In genomic region chr6:33205172-33206026, GRCh38 we compare ENCODE assay signal across 8 cellular contexts. TPM values are rescaled to one million over a fixed set of nuclear protein-coding genes. Genes with fewer than 3 reads are reported as not detected.
DNase-seq lines count a peak whose midpoint lies in the region; ATAC-seq, FAIRE-seq and TF ChIP-seq lines count a peak whose summit lies in the region.

No MANE protein-coding gene starts in this region.

- H3K4me1 ChIP-seq in ascending aorta (peaks cover 6 to 37% of the 10 kb centered on the region in 2 donors), HepG2 (ENCODE audit: insufficient read depth, low read length) (peaks cover 70% of the 10 kb centered on the region), thymus (ENCODE audit: control insufficient read depth, insufficient read depth, low read length) (peaks cover 28% of the 10 kb centered on the region)

- peak; percentile 52 for FAIRE-seq in HepG2 (lab: Jason Lieb, UNC)

- TF ChIP-seq CTCF in ascending aorta (IDR thresholded peaks at IDR 0.05) (no peak), HepG2 (CRISPR knock-in tag; IDR thresholded peaks at IDR 0.05) (peak; percentile 57)

- no peak for TF ChIP-seq POLR2A in HepG2 (IDR thresholded peaks at IDR 0.05; ENCODE audit: insufficient read depth in 1 of 2, low read depth in 2 of 2, low read length in 2 of 2)

- H3K4me2 ChIP-seq in HepG2 (ENCODE audit: low read depth, low read length) = peak overlapping the region; percentile 90

- WGBS in HepG2 (ENCODE audit: low lambda C conversion rate) = 62% methylated on average over 18 of the region's 18 CpGs
- WGBS in thymus = 59% methylated on average over 18 of the region's 18 CpGs

- H3K9me3 ChIP-seq in MG63 (no peaks in the 10 kb centered on the region), ascending aorta (no peaks in the 10 kb centered on the region), HepG2 (ENCODE audit: low read length) (no peaks in the 10 kb centered on the region), thymus (ENCODE audit: control insufficient read depth) (no peaks in the 10 kb centered on the region)

- peak; percentile 0; the same call in 2 of the 3 replicates for ATAC-seq in HepG2

- H3K36me3 ChIP-seq in MG63 (peaks cover 70% of the 10 kb centered on the region), ascending aorta (peaks cover 18 to 30% of the 10 kb centered on the region in 2 donors), HepG2 (replicated peaks in 1 of 2; ENCODE audit: control insufficient read depth in 1 of 2, insufficient read depth in 2 of 2, low read length in 2 of 2) (peaks cover 12 to 33% of the 10 kb centered on the region in 2 experiments), thymus (ENCODE audit: control insufficient read depth, insufficient read depth) (peaks cover 23% of the 10 kb centered on the region)

- H3K27me3 ChIP-seq in MG63 (no peaks in the 10 kb centered on the region), ascending aorta (no peaks in the 10 kb centered on the region), HepG2 (ENCODE audit: control insufficient read depth in 1 of 2, insufficient read depth in 2 of 2, low read length in 2 of 2) (peaks cover 0 to 4% of the 10 kb centered on the region in 2 experiments; a peak in 1 of 5 replicates), thymus (ENCODE audit: control insufficient read depth, insufficient read depth) (no peaks in the 10 kb centered on the region)

- peaks cover 40% of the 10 kb centered on the region for H3K79me2 ChIP-seq in HepG2 (ENCODE audit: insufficient read depth, low read length)

- peak overlapping the region; percentile 89; the same call in 1 of the 2 replicates for H3K4me3 ChIP-seq in GM08714 (ENCODE audit: low read length)
- H3K4me3 ChIP-seq in MG63 = no peak overlapping the region
- H3K4me3 ChIP-seq in ascending aorta = peak overlapping the region; percentile 49 to 59
- H3K4me3 ChIP-seq in HepG2 (replicated peaks in 1 of 3; ENCODE audit: insufficient read depth in 1 of 3, low read depth in 2 of 3, low read length in 3 of 3) = peak overlapping the region; percentile 60 to 80 (median 74)
- peak overlapping the region; percentile 70 for H3K4me3 ChIP-seq in thymus (ENCODE audit: low read length)

- CTCF ChIA-PET in HepG2 (lab: Yijun Ruan, JAX; ENCODE audit: low intra/inter-chr PET ratio, low total read pairs) = interaction anchor here (1.4 kb wide), 1 partner anchor 43 kb away, joined by 5 read pairs; no protein-coding TSS in a partner anchor

- POLR2A ChIA-PET in HepG2 (lab: Yijun Ruan, JAX) = interaction anchor here (0.6 to 2.2 kb wide), 9 partner anchors 15 to 337 kb away, joined by 4 to 16 read pairs (median 5); partner anchors contain the start of genes PFDN6, RPS18, VPS52 and WDR46

- DNase-seq in MG63 (peak; percentile 58), ascending aorta (ENCODE audit: low spot score in 2 of 2) (peak in 1 of 2 donors; percentile 55), HepG2 (ENCODE audit: low spot score) (no peak), germinal center (ENCODE audit: low spot score) (no peak), NCI-H510A treated with DMSO at 0.1 percent for 48 hours (lab: John Stamatoyannopoulos, UW) (no peak)
- DNase-seq in effector CD8-positive, alpha-beta T cell (lab: John Stamatoyannopoulos, UW) = no peak

- no TSS peak for BruUV-seq in HepG2 (replicated peaks; lab: Mats Ljungman, UMichigan)

- in situ Hi-C loops in HepG2 (cut with HindIII; ENCODE audit: extremely low pct_ligation_motif_present, low pct_unique_long_range_greater_than_20kb) = loop anchor here (10.0 kb wide), 1 partner anchor 209 kb away; the partner anchor contains the start of genes CUTA and PHF1

- H4K20me1 ChIP-seq in HepG2 (ENCODE audit: insufficient read depth, low read length) = peaks cover 13% of the 10 kb centered on the region; the same call in 1 of the 2 replicates

- H2AFZ ChIP-seq in HepG2 (ENCODE audit: low read length) = no peak overlapping the region

- peak overlapping the region; percentile 71 for H3K9ac ChIP-seq in HepG2 (ENCODE audit: insufficient read depth, low read depth, low read length)

- intact Hi-C loops in ascending aorta (cut with DNase I) (loop anchor here (5.0 kb wide), 2 partner anchors 187 to 207 kb away; partner anchors contain the start of genes KIFC1 and PHF1), HepG2 (cut with micrococcal nuclease; ENCODE audit: unreplicated experiment) (no loop called here)

- TF ChIP-seq EP300 in HepG2 (IDR thresholded peaks at IDR 0.05; ENCODE audit: low read depth in 2 of 2, low read length in 2 of 2) (no peak), HepG2 (CRISPR knock-in tag; IDR thresholded peaks at IDR 0.05; ENCODE audit: borderline replicate concordance) (no peak)

- H3K27ac ChIP-seq in ascending aorta (no peak overlapping the region), HepG2 (ENCODE audit: extremely low read length, insufficient read depth, low read length) (peak overlapping the region; percentile 75), thymus (ENCODE audit: low read depth) (no peak overlapping the region)

- no peak for TF ChIP-seq RAD21 in HepG2 (CRISPR knock-in tag; IDR thresholded peaks at IDR 0.05)

RNA-seq across cellular contexts. Expression of gene HSD17B8, which starts 0.9 kb away (rescaled TPM):
- not detected in 2 replicates for total RNA-seq in MG63 (2014; rRNA removed; shearing (Covaris generic); ENCODE audit: low replicate concordance)
- total RNA-seq in ascending aorta (not detected), HepG2 (2016; rRNA removed; fragmentation: Illumina TruSeq; extraction: Trizol) (12.6 and 13.5 TPM in 2 replicates)
- total RNA-seq in HepG2 (2016; cell fraction: cytosol; rRNA removed; fragmentation: Illumina TruSeq; extraction: Trizol; ENCODE audit: low read depth) = 2.7 and 4.8 TPM in 2 replicates
- total RNA-seq in HepG2 (2016; cell fraction: insoluble cytoplasmic fraction; rRNA removed; fragmentation: Illumina TruSeq; extraction: Trizol) = 13.4 and 15.0 TPM in 2 replicates
- total RNA-seq in HepG2 (2016; cell fraction: membrane; rRNA removed; fragmentation: Illumina TruSeq; extraction: Trizol) = 5.0 TPM in 2 replicates
- total RNA-seq in HepG2 (2016; cell fraction: nucleus; rRNA removed; fragmentation: Illumina TruSeq; extraction: Trizol) = 6.0 and 8.0 TPM in 2 replicates
- polyA plus RNA-seq in HepG2 (2011; rRNA removed) (20.1 and 21.6 TPM in 2 replicates), thymus (15.7 TPM)
- 25.2 and 35.5 TPM in 2 replicates for polyA plus RNA-seq in HepG2 (2011; cell fraction: cytosol; rRNA removed)
- 57.9 and 67.9 TPM in 2 replicates for polyA plus RNA-seq in HepG2 (2011; cell fraction: nucleus; rRNA removed)
- 10.8 and 13.9 TPM in 2 replicates for polyA plus RNA-seq in HepG2 (2012)
- polyA plus RNA-seq in HepG2 (2016; cell fraction: cytosol; fragmentation: Illumina TruSeq; extraction: Trizol; ENCODE audit: low read depth) = 3.8 and 4.0 TPM in 2 replicates
- polyA plus RNA-seq in HepG2 (2016; cell fraction: insoluble cytoplasmic fraction; fragmentation: Illumina TruSeq; extraction: Trizol; ENCODE audit: low read depth) = 14.2 and 14.6 TPM in 2 replicates
- polyA plus RNA-seq in HepG2 (2016; cell fraction: membrane; fragmentation: Illumina TruSeq; extraction: Trizol; ENCODE audit: low read depth) = 4.5 and 4.8 TPM in 2 replicates
- 12.8 and 15.0 TPM in 2 replicates for polyA plus RNA-seq in HepG2 (2016; cell fraction: nucleus; fragmentation: Illumina TruSeq; extraction: Trizol; ENCODE audit: insufficient read depth, low read depth)
- polyA minus RNA-seq in HepG2 (2011; rRNA and poly(A)+ RNA removed; ENCODE audit: low replicate concordance) = 12.8 and 27.4 TPM in 2 replicates
- 4.9 and 5.1 TPM in 2 replicates for polyA minus RNA-seq in HepG2 (2011; cell fraction: cytosol; rRNA and poly(A)+ RNA removed)
- 4.2 and 5.5 TPM in 2 replicates for polyA minus RNA-seq in HepG2 (2011; cell fraction: nucleus; rRNA and poly(A)+ RNA removed)

RNA-seq across cellular contexts. Expression of gene RING1, which starts 2.9 kb away (rescaled TPM):
- total RNA-seq in MG63 (2014; rRNA removed; shearing (Covaris generic); ENCODE audit: low replicate concordance) = 77.7 and 171 TPM in 2 replicates
- total RNA-seq in ascending aorta = 28.5 TPM
- total RNA-seq in HepG2 (2016; rRNA removed; fragmentation: Illumina TruSeq; extraction: Trizol) = 19.8 and 23.9 TPM in 2 replicates
- total RNA-seq in HepG2 (2016; cell fraction: cytosol; rRNA removed; fragmentation: Illumina TruSeq; extraction: Trizol; ENCODE audit: low read depth) = 10.0 and 10.7 TPM in 2 replicates
- 18.4 and 25.4 TPM in 2 replicates for total RNA-seq in HepG2 (2016; cell fraction: insoluble cytoplasmic fraction; rRNA removed; fragmentation: Illumina TruSeq; extraction: Trizol)
- total RNA-seq in HepG2 (2016; cell fraction: membrane; rRNA removed; fragmentation: Illumina TruSeq; extraction: Trizol) = 17.3 and 21.2 TPM in 2 replicates
- 12.2 and 16.1 TPM in 2 replicates for total RNA-seq in HepG2 (2016; cell fraction: nucleus; rRNA removed; fragmentation: Illumina TruSeq; extraction: Trizol)
- polyA plus RNA-seq in HepG2 (2011; rRNA removed) = 33.6 and 42.9 TPM in 2 replicates
- polyA plus RNA-seq in HepG2 (2011; cell fraction: cytosol; rRNA removed) = 23.2 and 29.0 TPM in 2 replicates
- 93.0 and 104 TPM in 2 replicates for polyA plus RNA-seq in HepG2 (2011; cell fraction: nucleus; rRNA removed)
- polyA plus RNA-seq in HepG2 (2012) = 32.2 and 34.6 TPM in 2 replicates
- 14.4 and 19.7 TPM in 2 replicates for polyA plus RNA-seq in HepG2 (2016; cell fraction: cytosol; fragmentation: Illumina TruSeq; extraction: Trizol; ENCODE audit: low read depth)
- 31.5 and 40.1 TPM in 2 replicates for polyA plus RNA-seq in HepG2 (2016; cell fraction: insoluble cytoplasmic fraction; fragmentation: Illumina TruSeq; extraction: Trizol; ENCODE audit: low read depth)
- polyA plus RNA-seq in HepG2 (2016; cell fraction: membrane; fragmentation: Illumina TruSeq; extraction: Trizol; ENCODE audit: low read depth) = 23.8 and 28.0 TPM in 2 replicates
- 56.0 and 58.2 TPM in 2 replicates for polyA plus RNA-seq in HepG2 (2016; cell fraction: nucleus; fragmentation: Illumina TruSeq; extraction: Trizol; ENCODE audit: insufficient read depth, low read depth)
- 22.4 and 30.2 TPM in 2 replicates for polyA minus RNA-seq in HepG2 (2011; rRNA and poly(A)+ RNA removed; ENCODE audit: low replicate concordance)
- polyA minus RNA-seq in HepG2 (2011; cell fraction: cytosol; rRNA and poly(A)+ RNA removed) = 10.9 and 13.5 TPM in 2 replicates
- polyA minus RNA-seq in HepG2 (2011; cell fraction: nucleus; rRNA and poly(A)+ RNA removed) = 8.4 and 9.9 TPM in 2 replicates
- polyA plus RNA-seq in thymus = 62.6 TPM

RNA-seq across cellular contexts. Expression of gene SLC39A7, which starts 4.7 kb away (rescaled TPM):
- total RNA-seq in MG63 (2014; rRNA removed; shearing (Covaris generic); ENCODE audit: low replicate concordance) = 397 and 459 TPM in 2 replicates
- 59.7 TPM for total RNA-seq in ascending aorta
- total RNA-seq in HepG2 (2016; rRNA removed; fragmentation: Illumina TruSeq; extraction: Trizol) = 127 and 229 TPM in 2 replicates
- total RNA-seq in HepG2 (2016; cell fraction: cytosol; rRNA removed; fragmentation: Illumina TruSeq; extraction: Trizol; ENCODE audit: low read depth) = 25.4 and 28.2 TPM in 2 replicates
- 117 and 245 TPM in 2 replicates for total RNA-seq in HepG2 (2016; cell fraction: insoluble cytoplasmic fraction; rRNA removed; fragmentation: Illumina TruSeq; extraction: Trizol)
- total RNA-seq in HepG2 (2016; cell fraction: membrane; rRNA removed; fragmentation: Illumina TruSeq; extraction: Trizol) = 69.2 and 73.5 TPM in 2 replicates
- 168 and 183 TPM in 2 replicates for total RNA-seq in HepG2 (2016; cell fraction: nucleus; rRNA removed; fragmentation: Illumina TruSeq; extraction: Trizol)
- 142 and 181 TPM in 2 replicates for polyA plus RNA-seq in HepG2 (2011; rRNA removed)
- polyA plus RNA-seq in HepG2 (2011; cell fraction: cytosol; rRNA removed) = 156 and 173 TPM in 2 replicates
- polyA plus RNA-seq in HepG2 (2011; cell fraction: nucleus; rRNA removed) = 155 and 160 TPM in 2 replicates
- 179 and 194 TPM in 2 replicates for polyA plus RNA-seq in HepG2 (2012)
- polyA plus RNA-seq in HepG2 (2016; cell fraction: cytosol; fragmentation: Illumina TruSeq; extraction: Trizol; ENCODE audit: low read depth) = 25.6 and 28.5 TPM in 2 replicates
- 134 and 143 TPM in 2 replicates for polyA plus RNA-seq in HepG2 (2016; cell fraction: insoluble cytoplasmic fraction; fragmentation: Illumina TruSeq; extraction: Trizol; ENCODE audit: low read depth)
- polyA plus RNA-seq in HepG2 (2016; cell fraction: membrane; fragmentation: Illumina TruSeq; extraction: Trizol; ENCODE audit: low read depth) = 52.6 and 58.2 TPM in 2 replicates
- polyA plus RNA-seq in HepG2 (2016; cell fraction: nucleus; fragmentation: Illumina TruSeq; extraction: Trizol; ENCODE audit: insufficient read depth, low read depth) = 338 and 345 TPM in 2 replicates
- 85.7 and 161 TPM in 2 replicates for polyA minus RNA-seq in HepG2 (2011; rRNA and poly(A)+ RNA removed; ENCODE audit: low replicate concordance)
- polyA minus RNA-seq in HepG2 (2011; cell fraction: cytosol; rRNA and poly(A)+ RNA removed) = 54.5 and 56.6 TPM in 2 replicates
- 68.1 and 69.5 TPM in 2 replicates for polyA minus RNA-seq in HepG2 (2011; cell fraction: nucleus; rRNA and poly(A)+ RNA removed)
- 43.0 TPM for polyA plus RNA-seq in thymus

RNA-seq across cellular contexts. Expression of gene RXRB, which starts 4.9 kb away (rescaled TPM):
- total RNA-seq in MG63 (2014; rRNA removed; shearing (Covaris generic); ENCODE audit: low replicate concordance) = 43.6 and 58.8 TPM in 2 replicates
- total RNA-seq in ascending aorta (21.6 TPM), HepG2 (2016; rRNA removed; fragmentation: Illumina TruSeq; extraction: Trizol) (21.2 and 26.7 TPM in 2 replicates)
- total RNA-seq in HepG2 (2016; cell fraction: cytosol; rRNA removed; fragmentation: Illumina TruSeq; extraction: Trizol; ENCODE audit: low read depth) = 7.7 and 9.8 TPM in 2 replicates
- 20.4 and 25.8 TPM in 2 replicates for total RNA-seq in HepG2 (2016; cell fraction: insoluble cytoplasmic fraction; rRNA removed; fragmentation: Illumina TruSeq; extraction: Trizol)
- total RNA-seq in HepG2 (2016; cell fraction: membrane; rRNA removed; fragmentation: Illumina TruSeq; extraction: Trizol) = 11.0 and 11.2 TPM in 2 replicates
- total RNA-seq in HepG2 (2016; cell fraction: nucleus; rRNA removed; fragmentation: Illumina TruSeq; extraction: Trizol) = 24.9 and 30.1 TPM in 2 replicates
- polyA plus RNA-seq in HepG2 (2011; rRNA removed) (55.7 and 62.8 TPM in 2 replicates), thymus (60.7 TPM)
- polyA plus RNA-seq in HepG2 (2011; cell fraction: cytosol; rRNA removed) = 21.7 and 25.1 TPM in 2 replicates
- 251 and 306 TPM in 2 replicates for polyA plus RNA-seq in HepG2 (2011; cell fraction: nucleus; rRNA removed)
- 33.2 and 34.8 TPM in 2 replicates for polyA plus RNA-seq in HepG2 (2012)
- 3.4 and 3.5 TPM in 2 replicates for polyA plus RNA-seq in HepG2 (2016; cell fraction: cytosol; fragmentation: Illumina TruSeq; extraction: Trizol; ENCODE audit: low read depth)
- polyA plus RNA-seq in HepG2 (2016; cell fraction: insoluble cytoplasmic fraction; fragmentation: Illumina TruSeq; extraction: Trizol; ENCODE audit: low read depth) = 18.6 and 21.0 TPM in 2 replicates
- polyA plus RNA-seq in HepG2 (2016; cell fraction: membrane; fragmentation: Illumina TruSeq; extraction: Trizol; ENCODE audit: low read depth) = 8.2 and 8.4 TPM in 2 replicates
- 78.6 and 88.5 TPM in 2 replicates for polyA plus RNA-seq in HepG2 (2016; cell fraction: nucleus; fragmentation: Illumina TruSeq; extraction: Trizol; ENCODE audit: insufficient read depth, low read depth)
- 62.6 and 66.8 TPM in 2 replicates for polyA minus RNA-seq in HepG2 (2011; rRNA and poly(A)+ RNA removed; ENCODE audit: low replicate concordance)
- 16.9 and 17.9 TPM in 2 replicates for polyA minus RNA-seq in HepG2 (2011; cell fraction: cytosol; rRNA and poly(A)+ RNA removed)
- polyA minus RNA-seq in HepG2 (2011; cell fraction: nucleus; rRNA and poly(A)+ RNA removed) = 41.4 and 51.2 TPM in 2 replicates

RNA-seq across cellular contexts. Expression of gene COL11A2, which starts 13.1 kb away (rescaled TPM):
- 0.99 and 2.6 TPM in 2 replicates for total RNA-seq in MG63 (2014; rRNA removed; shearing (Covaris generic); ENCODE audit: low replicate concordance)
- 0.11 TPM for total RNA-seq in ascending aorta
- 0.29 and 0.55 TPM in 2 replicates for total RNA-seq in HepG2 (2016; rRNA removed; fragmentation: Illumina TruSeq; extraction: Trizol)
- total RNA-seq in HepG2 (2016; cell fraction: cytosol; rRNA removed; fragmentation: Illumina TruSeq; extraction: Trizol; ENCODE audit: low read depth) = 0.10 TPM in 1 of 2 replicates, not detected in the other
- total RNA-seq in HepG2 (2016; cell fraction: insoluble cytoplasmic fraction; rRNA removed; fragmentation: Illumina TruSeq; extraction: Trizol) = 0.12 and 0.67 TPM in 2 replicates
- 0.45 TPM in 1 of 2 replicates, not detected in the other for total RNA-seq in HepG2 (2016; cell fraction: membrane; rRNA removed; fragmentation: Illumina TruSeq; extraction: Trizol)
- 1.0 and 1.1 TPM in 2 replicates for total RNA-seq in HepG2 (2016; cell fraction: nucleus; rRNA removed; fragmentation: Illumina TruSeq; extraction: Trizol)
- polyA plus RNA-seq in HepG2 (2011; rRNA removed) = 0.55 and 0.73 TPM in 2 replicates
- 0.13 and 0.18 TPM in 2 replicates for polyA plus RNA-seq in HepG2 (2011; cell fraction: cytosol; rRNA removed)
- 5.9 and 6.2 TPM in 2 replicates for polyA plus RNA-seq in HepG2 (2011; cell fraction: nucleus; rRNA removed)
- polyA plus RNA-seq in HepG2 (2012) = 0.97 and 1.9 TPM in 2 replicates
- polyA plus RNA-seq in HepG2 (2016; cell fraction: cytosol; fragmentation: Illumina TruSeq; extraction: Trizol; ENCODE audit: low read depth) = 0.21 and 0.24 TPM in 2 replicates
- 0.15 and 0.42 TPM in 2 replicates for polyA plus RNA-seq in HepG2 (2016; cell fraction: insoluble cytoplasmic fraction; fragmentation: Illumina TruSeq; extraction: Trizol; ENCODE audit: low read depth)
- polyA plus RNA-seq in HepG2 (2016; cell fraction: membrane; fragmentation: Illumina TruSeq; extraction: Trizol; ENCODE audit: low read depth) = 0.21 TPM in 2 replicates
- 3.7 and 4.5 TPM in 2 replicates for polyA plus RNA-seq in HepG2 (2016; cell fraction: nucleus; fragmentation: Illumina TruSeq; extraction: Trizol; ENCODE audit: insufficient read depth, low read depth)
- polyA minus RNA-seq in HepG2 (2011; rRNA and poly(A)+ RNA removed; ENCODE audit: low replicate concordance) = 0.20 and 1.1 TPM in 2 replicates
- polyA minus RNA-seq in HepG2 (2011; cell fraction: cytosol; rRNA and poly(A)+ RNA removed) = 0.44 TPM in 1 of 2 replicates, not detected in the other
- 0.52 and 0.75 TPM in 2 replicates for polyA minus RNA-seq in HepG2 (2011; cell fraction: nucleus; rRNA and poly(A)+ RNA removed)
- polyA plus RNA-seq in thymus = 5.5 TPM
